Comparison of ENCODE assay signal across 9 cellular contexts in the genomic region with DNA sequence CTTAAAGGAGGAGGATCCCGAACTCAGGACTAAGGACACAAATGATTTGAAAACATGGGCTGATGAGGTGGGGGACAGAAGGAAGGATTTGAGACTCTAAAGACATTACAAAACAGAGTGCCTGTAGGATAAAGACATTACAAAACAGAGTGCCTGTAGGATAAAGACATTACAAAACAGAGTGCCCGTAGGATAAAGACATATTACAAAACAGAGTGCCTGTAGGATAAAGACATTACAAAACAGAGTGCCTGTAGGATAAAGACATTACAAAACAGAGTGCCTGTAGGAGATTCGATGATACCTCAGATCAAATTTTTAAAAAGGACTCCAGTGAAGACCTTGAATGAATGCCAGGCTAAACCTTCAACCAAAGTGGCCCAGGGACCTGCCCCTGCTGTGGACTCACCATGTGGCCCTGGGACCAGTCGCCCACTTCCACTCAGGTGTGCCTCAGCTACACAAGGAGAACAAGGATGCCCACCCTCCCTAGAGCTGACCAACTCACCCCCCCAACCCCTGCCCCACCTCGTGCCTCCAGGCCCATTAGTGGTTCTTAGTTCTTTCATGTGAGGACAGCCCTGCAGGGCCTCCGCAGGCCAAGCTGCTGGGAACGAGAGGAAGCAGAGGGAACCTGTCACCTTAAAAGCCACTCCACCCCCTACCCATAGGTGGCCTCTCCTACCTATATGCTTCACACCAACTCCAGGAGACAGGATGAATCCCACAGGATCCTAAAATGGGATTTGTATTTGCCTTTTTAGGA. TPM values are rescaled to one million over a fixed set of nuclear protein-coding genes. Genes with fewer than 3 reads are reported as not detected.
DNase-seq lines count a peak whose midpoint lies in the region; ATAC-seq and TF ChIP-seq lines count a peak whose summit lies in the region.
"Had no signal": no experiment of that assay in that cellular context is flagged by ENCODE, and none has a peak within 500 bp of the region (broad histone marks: within the 10 kb centered on the region; RNA-seq: fewer than 3 reads in every experiment).

No MANE protein-coding gene starts in this region.

- intact Hi-C loops in CD14-positive monocyte (cut with micrococcal nuclease) (loop anchor here (2.0 kb wide), 2 partner anchors 14 to 16 kb away; no protein-coding TSS in a partner anchor), prostate gland (cut with DNase I) (no loop called here)

- H3K4me1 Mint-ChIP-seq in CD14-positive monocyte, result peaks cover 83% of the 10 kb centered on the region
- H3K4me1 Mint-ChIP-seq in activated naive CD8-positive, alpha-beta T cell (ENCODE audit: low read depth), result peaks cover 70% of the 10 kb centered on the region

- peaks cover 43 to 48% of the 10 kb centered on the region in 2 donors for H3K36me3 Mint-ChIP-seq in CD14-positive monocyte
- no peaks in the 10 kb centered on the region for H3K36me3 Mint-ChIP-seq in activated naive CD8-positive, alpha-beta T cell

- peak; percentile 33 for DNase-seq in CD14-positive monocyte (ENCODE audit: low spot score)
- DNase-seq in HUDEP-2 (lab: John Stamatoyannopoulos, UW; ENCODE audit: unreplicated experiment in 76 of 76), result no peak
- no peak for DNase-seq in prostate gland (ENCODE audit: low spot score)
- no peak for DNase-seq in erythroblast (lab: John Stamatoyannopoulos, UW)

- H3K4me1 ChIP-seq in mucosa of rectum (ENCODE audit: control insufficient read depth in 2 of 2, insufficient read depth in 2 of 2, low read length in 2 of 2) (peaks cover 14 to 23% of the 10 kb centered on the region in 2 donors), prostate gland (replicated peaks) (no peaks in the 10 kb centered on the region)

- TF ChIP-seq CTCF in CD14-positive monocyte (IDR thresholded peaks at IDR 0.05) (no peak), GM12873 (IDR thresholded peaks at IDR 0.05; ENCODE audit: insufficient read depth, low read depth, low read length, missing control alignments) (peak; percentile 24), prostate gland (IDR thresholded peaks at IDR 0.05) (no peak)

- H3K36me3 ChIP-seq in mucosa of rectum (ENCODE audit: control insufficient read depth in 2 of 2, insufficient read depth in 2 of 2, low read length in 2 of 2) (no peaks in the 10 kb centered on the region), prostate gland (no peaks in the 10 kb centered on the region)

- H3K4me3 ChIP-seq in mucosa of rectum (ENCODE audit: low read length in 2 of 2) (no peak overlapping the region), prostate gland (no peak overlapping the region)

- TF ChIP-seq POLR2A in prostate gland (IDR thresholded peaks at IDR 0.05) (no peak), erythroblast (IDR thresholded peaks at IDR 0.05; ENCODE audit: low read length) (no peak)

- peaks cover 0 to 7% (median 0%) of the 10 kb centered on the region in 7 donors for H3K9me3 Mint-ChIP-seq in CD14-positive monocyte
- no peaks in the 10 kb centered on the region for H3K9me3 Mint-ChIP-seq in activated naive CD8-positive, alpha-beta T cell (ENCODE audit: low read depth)
- H3K9me3 Mint-ChIP-seq: nephron had no signal

- no peak for ATAC-seq in HG03025 (IDR thresholded peaks at IDR 0.05; ENCODE audit: low FRiP score, unreplicated experiment)

- peak overlapping the region; percentile 66 to 88 for H3K4me3 Mint-ChIP-seq in CD14-positive monocyte
- H3K4me3 Mint-ChIP-seq in activated naive CD8-positive, alpha-beta T cell, result no peak overlapping the region
- H3K4me3 Mint-ChIP-seq: nephron had no signal

- H3K9ac ChIP-seq in mucosa of rectum (ENCODE audit: low read depth in 1 of 2, low read length in 2 of 2), result no peak overlapping the region

- H3K27ac ChIP-seq in mucosa of rectum (ENCODE audit: low read depth in 2 of 2, low read length in 2 of 2), result peak overlapping the region; percentile 17 to 52
- no peak overlapping the region for H3K27ac ChIP-seq in prostate gland

- peaks cover 0 to 3% (median 0%) of the 10 kb centered on the region in 3 donors for H3K27me3 Mint-ChIP-seq in CD14-positive monocyte (ENCODE audit: low read depth in 3 of 3)
- no peaks in the 10 kb centered on the region for H3K27me3 Mint-ChIP-seq in activated naive CD8-positive, alpha-beta T cell

- no peaks in the 10 kb centered on the region for H3K9me3 ChIP-seq in mucosa of rectum (ENCODE audit: control insufficient read depth in 2 of 2, low read length in 2 of 2)
- H3K9me3 ChIP-seq in prostate gland, result no peaks in the 10 kb centered on the region

- H3K27me3 ChIP-seq in mucosa of rectum (ENCODE audit: control insufficient read depth in 2 of 2, insufficient read depth in 2 of 2, low read length in 2 of 2) (no peaks in the 10 kb centered on the region), prostate gland (replicated peaks; ENCODE audit: insufficient read depth) (no peaks in the 10 kb centered on the region)

- WGBS in prostate gland, result 76% methylated on average over 7 of the region's 7 CpGs

- H3K27ac Mint-ChIP-seq in CD14-positive monocyte, result peak overlapping the region; percentile 99 to 100 (median 99)
- peak overlapping the region; percentile 88 for H3K27ac Mint-ChIP-seq in activated naive CD8-positive, alpha-beta T cell

RNA-seq across cellular contexts. Expression of a gene that starts 59.8 kb away (rescaled TPM):
- polyA plus RNA-seq in CD14-positive monocyte, result 10 to 100 TPM; 10.7 to 22.8 TPM
- 10 to 100 TPM; 13.3 to 71.6 TPM for total RNA-seq in prostate gland

Comparison
In these comparisons a context has a peak if more than half of its experiments do, and no peak if none do; other contexts are left out.
1. H3K27ac ChIP-seq: peak in mucosa of rectum (2 of 2); none in prostate gland (0 of 2).